ENCODE assay signal across 20 cellular contexts in the genomic region with DNA sequence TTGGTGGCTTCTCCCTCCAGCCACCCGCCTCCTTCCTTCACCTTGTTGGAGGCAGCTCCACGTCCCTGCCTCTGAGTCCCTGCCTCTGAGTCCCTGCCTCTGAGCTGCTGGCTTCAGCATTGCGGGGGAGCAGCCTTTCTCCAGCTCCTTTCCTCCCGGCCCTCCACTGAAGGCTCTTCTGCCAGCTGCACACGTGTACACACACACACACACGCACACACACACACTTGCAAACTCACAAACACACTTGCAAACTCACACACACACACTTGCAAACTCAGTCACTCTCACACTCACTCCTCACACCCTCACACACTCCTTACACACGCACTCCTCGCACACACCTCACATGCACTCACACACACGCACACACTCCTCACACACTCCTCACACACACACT. TPM values are rescaled to one million over a fixed set of nuclear protein-coding genes. Genes with fewer than 3 reads are reported as not detected.
A peak's percentile ranks its signal among the peaks of the same experiment; 100 is the strongest.
DNase-seq lines count a peak whose midpoint lies in the region; ATAC-seq, FAIRE-seq and TF ChIP-seq lines count a peak whose summit lies in the region.
"Had no signal": no experiment of that assay in that cellular context is flagged by ENCODE, and none has a peak within 500 bp of the region (broad histone marks: within the 10 kb centered on the region; RNA-seq: fewer than 3 reads in every experiment).

No MANE protein-coding gene starts in this region.

- H3K9ac ChIP-seq in HepG2 (ENCODE audit: insufficient read depth, low read depth, low read length) = no peak overlapping the region; the same call in 1 of the 2 replicates
- no peak overlapping the region for H3K9ac ChIP-seq in mesendoderm (ENCODE audit: low read length)

- FAIRE-seq in HepG2 (lab: Jason Lieb, UNC) = no peak
- FAIRE-seq: G401.6 had no signal

- TF ChIP-seq CTCF in HepG2 (CRISPR knock-in tag; IDR thresholded peaks at IDR 0.05) (no peak), right lobe of liver (IDR thresholded peaks at IDR 0.05) (no peak), astrocyte of the spinal cord (IDR thresholded peaks at IDR 0.05; ENCODE audit: low read depth, low read length) (no peak), transverse colon (IDR thresholded peaks at IDR 0.05) (no peak)

- H3K36me3 ChIP-seq in HepG2 (replicated peaks in 1 of 2; ENCODE audit: control insufficient read depth in 1 of 2, insufficient read depth in 2 of 2, low read length in 2 of 2) = no peaks in the 10 kb centered on the region
- no peaks in the 10 kb centered on the region for H3K36me3 ChIP-seq in right lobe of liver
- no peaks in the 10 kb centered on the region for H3K36me3 ChIP-seq in mesendoderm (ENCODE audit: control insufficient read depth, insufficient read depth, low read length)
- H3K36me3 ChIP-seq in transverse colon = no peaks in the 10 kb centered on the region

- TF ChIP-seq EP300 in HepG2 (IDR thresholded peaks at IDR 0.05; ENCODE audit: low read depth in 2 of 2, low read length in 2 of 2) (no peak), HepG2 (CRISPR knock-in tag; IDR thresholded peaks at IDR 0.05; ENCODE audit: borderline replicate concordance) (no peak), transverse colon (IDR thresholded peaks at IDR 0.05; ENCODE audit: low read depth) (no peak)

- no peak overlapping the region for H2BK5ac ChIP-seq in mesendoderm (ENCODE audit: low read length)

- H3K4me2 ChIP-seq in HepG2 (ENCODE audit: low read depth, low read length) = no peak overlapping the region
- no peak overlapping the region for H3K4me2 ChIP-seq in mesendoderm (ENCODE audit: low read length)

- H4K20me1 ChIP-seq in HepG2 (ENCODE audit: insufficient read depth, low read length) = no peaks in the 10 kb centered on the region

- H3K9me3 ChIP-seq in HepG2 (ENCODE audit: low read length) (peaks cover 7% of the 10 kb centered on the region; the same call in 1 of the 2 replicates), right lobe of liver (no peaks in the 10 kb centered on the region), transverse colon (no peaks in the 10 kb centered on the region)

- no peaks in the 10 kb centered on the region; a peak in 1 of 5 replicates for H3K27me3 ChIP-seq in HepG2 (ENCODE audit: control insufficient read depth in 1 of 2, insufficient read depth in 2 of 2, low read length in 2 of 2)
- no peaks in the 10 kb centered on the region for H3K27me3 ChIP-seq in right lobe of liver
- H3K27me3 ChIP-seq in mesendoderm (ENCODE audit: insufficient read depth, low read length, poor library complexity) = no peaks in the 10 kb centered on the region
- no peaks in the 10 kb centered on the region for H3K27me3 ChIP-seq in transverse colon

- H3K56ac ChIP-seq in mesendoderm (ENCODE audit: low read length) = peak overlapping the region; percentile 65

- H3K18ac ChIP-seq in mesendoderm (ENCODE audit: low read length) = no peak overlapping the region

- intact Hi-C loops in HepG2 (cut with micrococcal nuclease; ENCODE audit: unreplicated experiment) = no loop called here
- intact Hi-C loops in right lobe of liver (cut with DNase I) = no loop called here
- intact Hi-C loops in transverse colon (cut with DNase I; ENCODE audit: low total_unique reads) = no loop called here

- H3K27ac ChIP-seq in HepG2 (ENCODE audit: extremely low read length, insufficient read depth, low read length) = peak overlapping the region; percentile 20
- H3K27ac ChIP-seq in right lobe of liver = no peak overlapping the region
- H3K27ac ChIP-seq in mesendoderm (ENCODE audit: low read depth, low read length) = no peak overlapping the region
- H3K27ac ChIP-seq in transverse colon = no peak overlapping the region

- DNase-seq in HepG2 (ENCODE audit: low spot score) (no peak), right lobe of liver (no peak), astrocyte of the spinal cord (ENCODE audit: low read depth, low spot score) (peak; percentile 33), mesendoderm (peak; percentile 30), glomerular visceral epithelial cell (ENCODE audit: extremely low spot score) (no peak), transverse colon (no peak), cerebellar nuclear complex (lab: John Stamatoyannopoulos, UW) (no peak)
- DNase-seq: aorta; cortex of kidney; immature natural killer cell; MM.1S; NCI-H187 treated with DMSO at 0.1 percent for 48 hours; NCI-H446 treated with DMSO at 0.1 percent for 48 hours; stimulated activated naive CD8-positive, alpha-beta T cell treated with anti-CD3 and anti-CD28 coated beads, Interleukin-15, amount 100 ng/mL, for 72 hours had no signal

- no peak overlapping the region for H2BK15ac ChIP-seq in mesendoderm (replicated peaks; ENCODE audit: low read depth)

- no peaks in the 10 kb centered on the region for H3K79me1 ChIP-seq in mesendoderm (ENCODE audit: low read length)

- TF ChIP-seq POLR2A in HepG2 (IDR thresholded peaks at IDR 0.05; ENCODE audit: insufficient read depth in 1 of 2, low read depth in 2 of 2, low read length in 2 of 2) = no peak
- TF ChIP-seq POLR2A in right lobe of liver (IDR thresholded peaks at IDR 0.05) = no peak
- TF ChIP-seq POLR2A in transverse colon (IDR thresholded peaks at IDR 0.05) = no peak

- H3K4me1 ChIP-seq in HepG2 (ENCODE audit: insufficient read depth, low read length) = peaks cover 62% of the 10 kb centered on the region
- peaks cover 0 to 9% (median 3%) of the 10 kb centered on the region in 4 donors for H3K4me1 ChIP-seq in right lobe of liver
- peaks cover 2% of the 10 kb centered on the region for H3K4me1 ChIP-seq in mesendoderm (ENCODE audit: control insufficient read depth, low read depth, low read length)
- peaks cover 2 to 5% (median 3%) of the 10 kb centered on the region in 4 donors for H3K4me1 ChIP-seq in transverse colon

- CTCF ChIA-PET in HepG2 (lab: Yijun Ruan, JAX; ENCODE audit: low intra/inter-chr PET ratio, low total read pairs) = no interaction called here

- H3K23ac ChIP-seq in mesendoderm (ENCODE audit: low read length) = no peak overlapping the region

- WGBS in HepG2 (ENCODE audit: low lambda C conversion rate) = 85% methylated on average over 9 of the region's 9 CpGs
- 65% methylated on average over 7 of the region's 9 CpGs for WGBS in right lobe of liver (ENCODE audit: insufficient coverage, low coverage, low lambda C conversion rate, missing lambda C conversion rate)
- WGBS in mesendoderm (ENCODE audit: extremely low coverage, insufficient coverage, low lambda C conversion rate) = 100% methylated on average over 3 of the region's 9 CpGs
- 69 to 92% methylated on average over 4 to 9 of the region's 9 CpGs for WGBS in transverse colon (ENCODE audit: low coverage in 1 of 2), 2 donors

- no peak overlapping the region for H4K5ac ChIP-seq in mesendoderm (ENCODE audit: low read length)

- ATAC-seq in HepG2 = no peak
- ATAC-seq in right lobe of liver = no peak
- ATAC-seq in HG03521 (IDR thresholded peaks at IDR 0.05; ENCODE audit: unreplicated experiment) = no peak
- ATAC-seq: stimulated activated naive CD8-positive, alpha-beta T cell treated with anti-CD3 and anti-CD28 coated beads, Interleukin-15, amount 100 ng/mL, for 72 hours had no signal

- H2BK120ac ChIP-seq in mesendoderm (ENCODE audit: low read depth, low read length) = no peak overlapping the region

- H3K79me2 ChIP-seq in HepG2 (ENCODE audit: insufficient read depth, low read length) (peaks cover under 1% of the 10 kb centered on the region), mesendoderm (ENCODE audit: control insufficient read depth, insufficient read depth, low read length) (no peaks in the 10 kb centered on the region)

- POLR2A ChIA-PET in HepG2 (lab: Yijun Ruan, JAX) = interaction anchor here (1.3 to 2.5 kb wide), 4 partner anchors 19 to 398 kb away, joined by 5 to 19 read pairs (median 6); a partner anchor contains a TSS

- H3K4ac ChIP-seq in mesendoderm (ENCODE audit: low read depth, low read length) = no peak overlapping the region

- peak overlapping the region; percentile 4 for H2AK5ac ChIP-seq in mesendoderm (ENCODE audit: low read length)

- no peak overlapping the region for H2AFZ ChIP-seq in HepG2 (ENCODE audit: low read length)

- in situ Hi-C loops in HepG2 (cut with HindIII; ENCODE audit: extremely low pct_ligation_motif_present, low pct_unique_long_range_greater_than_20kb) (no loop called here), astrocyte of the spinal cord (cut with HindIII; ENCODE audit: low sequenced_read_pairs) (no loop called here), transverse colon (cut with MboI; ENCODE audit: low pct_ligation_motif_present in 1 of 4, low pct_unique_long_range_greater_than_20kb in 1 of 4, low sequenced_read_pairs in 3 of 4) (no loop called here)

- TF ChIP-seq RAD21 in HepG2 (CRISPR knock-in tag; IDR thresholded peaks at IDR 0.05) = no peak

- no peak overlapping the region for H3K4me3 ChIP-seq in HepG2 (replicated peaks in 1 of 3; ENCODE audit: insufficient read depth in 1 of 3, low read depth in 2 of 3, low read length in 3 of 3)
- no peak overlapping the region for H3K4me3 ChIP-seq in right lobe of liver
- H3K4me3 ChIP-seq in astrocyte of the spinal cord (ENCODE audit: low read depth, low read length) = no peak overlapping the region
- no peak overlapping the region for H3K4me3 ChIP-seq in mesendoderm (ENCODE audit: low read length)
- H3K4me3 ChIP-seq in transverse colon = no peak overlapping the region
- H3K4me3 ChIP-seq: lung had no signal

- BruUV-seq in HepG2 (replicated peaks; lab: Mats Ljungman, UMichigan) = no TSS peak

- H4K8ac ChIP-seq in mesendoderm (ENCODE audit: low read depth, low read length) = no peak overlapping the region

RNA-seq across cellular contexts. Expression of a gene that starts 45.1 kb away (rescaled TPM):
- total RNA-seq in HepG2 (2016; rRNA removed; fragmentation: Illumina TruSeq; extraction: Trizol) (not detected in 2 replicates), right lobe of liver (not detected), transverse colon (not detected)
- not detected in 2 replicates for total RNA-seq in HepG2 (2016; cell fraction: cytosol; rRNA removed; fragmentation: Illumina TruSeq; extraction: Trizol; ENCODE audit: low read depth)
- total RNA-seq in HepG2 (2016; cell fraction: insoluble cytoplasmic fraction; rRNA removed; fragmentation: Illumina TruSeq; extraction: Trizol) = not detected in 2 replicates
- total RNA-seq in HepG2 (2016; cell fraction: membrane; rRNA removed; fragmentation: Illumina TruSeq; extraction: Trizol) = not detected in 2 replicates
- total RNA-seq in HepG2 (2016; cell fraction: nucleus; rRNA removed; fragmentation: Illumina TruSeq; extraction: Trizol) = not detected in 2 replicates
- not detected in 2 replicates for polyA plus RNA-seq in HepG2 (2011; rRNA removed)
- not detected in 2 replicates for polyA plus RNA-seq in HepG2 (2011; cell fraction: cytosol; rRNA removed)
- 0.10 TPM in 1 of 2 replicates, not detected in the other for polyA plus RNA-seq in HepG2 (2011; cell fraction: nucleus; rRNA removed)
- not detected in 2 replicates for polyA plus RNA-seq in HepG2 (2012)
- polyA plus RNA-seq in HepG2 (2016; cell fraction: cytosol; fragmentation: Illumina TruSeq; extraction: Trizol; ENCODE audit: low read depth) = not detected in 2 replicates
- not detected in 2 replicates for polyA plus RNA-seq in HepG2 (2016; cell fraction: insoluble cytoplasmic fraction; fragmentation: Illumina TruSeq; extraction: Trizol; ENCODE audit: low read depth)
- polyA plus RNA-seq in HepG2 (2016; cell fraction: membrane; fragmentation: Illumina TruSeq; extraction: Trizol; ENCODE audit: low read depth) = not detected in 2 replicates
- polyA plus RNA-seq in HepG2 (2016; cell fraction: nucleus; fragmentation: Illumina TruSeq; extraction: Trizol; ENCODE audit: insufficient read depth, low read depth) = not detected in 2 replicates
- not detected in 2 replicates for polyA minus RNA-seq in HepG2 (2011; rRNA and poly(A)+ RNA removed; ENCODE audit: low replicate concordance)
- not detected in 2 replicates for polyA minus RNA-seq in HepG2 (2011; cell fraction: cytosol; rRNA and poly(A)+ RNA removed)
- not detected in 2 replicates for polyA minus RNA-seq in HepG2 (2011; cell fraction: nucleus; rRNA and poly(A)+ RNA removed)
- not detected for polyA plus RNA-seq in mesendoderm (2013, experiment 1 of 2)
- not detected for polyA plus RNA-seq in mesendoderm (2013, experiment 2 of 2)
- total RNA-seq: activated CD8-positive, alpha-beta memory T cell treated with anti-CD3 and anti-CD28 coated beads for 36 hours; H4; OCI-LY7 had no signal
- polyA plus RNA-seq: immature natural killer cell, lung had no signal

RNA-seq across cellular contexts. Expression of a gene that starts 50.1 kb away (rescaled TPM):
- total RNA-seq in HepG2 (2016; rRNA removed; fragmentation: Illumina TruSeq; extraction: Trizol) (51.0 and 53.8 TPM in 2 replicates), right lobe of liver (10 to 100 TPM; 15.6 to 28.3 (median 20.7) TPM), transverse colon (10 to 100 TPM; 11.3 to 19.1 (median 14.3) TPM)
- 18.8 and 21.6 TPM in 2 replicates for total RNA-seq in HepG2 (2016; cell fraction: cytosol; rRNA removed; fragmentation: Illumina TruSeq; extraction: Trizol; ENCODE audit: low read depth)
- total RNA-seq in HepG2 (2016; cell fraction: insoluble cytoplasmic fraction; rRNA removed; fragmentation: Illumina TruSeq; extraction: Trizol) = 51.4 and 52.7 TPM in 2 replicates
- total RNA-seq in HepG2 (2016; cell fraction: membrane; rRNA removed; fragmentation: Illumina TruSeq; extraction: Trizol) = 27.5 and 28.2 TPM in 2 replicates
- total RNA-seq in HepG2 (2016; cell fraction: nucleus; rRNA removed; fragmentation: Illumina TruSeq; extraction: Trizol) = 24.5 and 26.0 TPM in 2 replicates
- polyA plus RNA-seq in HepG2 (2011; rRNA removed) = 49.1 and 52.7 TPM in 2 replicates
- polyA plus RNA-seq in HepG2 (2011; cell fraction: cytosol; rRNA removed) = 51.6 and 54.5 TPM in 2 replicates
- 33.4 and 35.2 TPM in 2 replicates for polyA plus RNA-seq in HepG2 (2011; cell fraction: nucleus; rRNA removed)
- polyA plus RNA-seq in HepG2 (2012) = 25.7 and 35.9 TPM in 2 replicates
- polyA plus RNA-seq in HepG2 (2016; cell fraction: cytosol; fragmentation: Illumina TruSeq; extraction: Trizol; ENCODE audit: low read depth) = 25.5 and 33.2 TPM in 2 replicates
- 70.9 and 81.2 TPM in 2 replicates for polyA plus RNA-seq in HepG2 (2016; cell fraction: insoluble cytoplasmic fraction; fragmentation: Illumina TruSeq; extraction: Trizol; ENCODE audit: low read depth)
- polyA plus RNA-seq in HepG2 (2016; cell fraction: membrane; fragmentation: Illumina TruSeq; extraction: Trizol; ENCODE audit: low read depth) = 24.8 and 34.0 TPM in 2 replicates
- 54.6 and 61.5 TPM in 2 replicates for polyA plus RNA-seq in HepG2 (2016; cell fraction: nucleus; fragmentation: Illumina TruSeq; extraction: Trizol; ENCODE audit: insufficient read depth, low read depth)
- polyA minus RNA-seq in HepG2 (2011; rRNA and poly(A)+ RNA removed; ENCODE audit: low replicate concordance) = 26.8 and 119 TPM in 2 replicates
- 14.8 and 17.0 TPM in 2 replicates for polyA minus RNA-seq in HepG2 (2011; cell fraction: cytosol; rRNA and poly(A)+ RNA removed)
- polyA minus RNA-seq in HepG2 (2011; cell fraction: nucleus; rRNA and poly(A)+ RNA removed) = 15.9 and 18.4 TPM in 2 replicates
- 42.0 TPM for polyA plus RNA-seq in mesendoderm (2013, experiment 1 of 2)
- polyA plus RNA-seq in mesendoderm (2013, experiment 2 of 2) = 43.1 TPM

Comparison
In these comparisons a context has a peak if more than half of its experiments do, and no peak if none do; other contexts are left out.
1. DNase-seq: peak in astrocyte of the spinal cord (single experiment) and mesendoderm (single experiment); none in HepG2 (single experiment), right lobe of liver (0 of 3), glomerular visceral epithelial cell (single experiment), transverse colon (single experiment) and cerebellar nuclear complex (0 of 2).